ENCODE assay signal across 1 cellular context in the genomic region with DNA sequence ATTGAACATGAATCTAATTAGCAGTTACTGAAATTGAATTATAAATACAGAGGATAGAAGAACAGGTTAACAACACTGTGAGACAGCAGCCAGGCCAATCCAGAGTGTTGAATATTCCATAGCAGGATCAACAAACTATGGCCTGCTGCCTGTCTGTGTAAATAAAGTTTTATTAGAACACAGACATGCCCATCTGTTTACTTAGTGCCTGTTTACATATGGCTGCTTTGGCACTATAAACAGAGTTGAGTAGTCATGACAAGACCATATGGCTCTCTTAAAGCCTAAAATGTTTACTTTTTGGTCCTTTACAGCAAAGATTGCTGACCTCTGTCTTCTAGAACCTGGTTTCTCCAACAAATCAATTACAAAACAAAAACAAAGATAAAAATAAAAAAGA.
TF ChIP-seq lines count a peak whose summit lies in the region.

No MANE protein-coding gene starts in this region.

TF ChIP-seq in HepG2, 621 proteins besides CTCF, POLR2A, EP300 and RAD21 (continued from another document):
- TF ChIP-seq, protein P1, sequence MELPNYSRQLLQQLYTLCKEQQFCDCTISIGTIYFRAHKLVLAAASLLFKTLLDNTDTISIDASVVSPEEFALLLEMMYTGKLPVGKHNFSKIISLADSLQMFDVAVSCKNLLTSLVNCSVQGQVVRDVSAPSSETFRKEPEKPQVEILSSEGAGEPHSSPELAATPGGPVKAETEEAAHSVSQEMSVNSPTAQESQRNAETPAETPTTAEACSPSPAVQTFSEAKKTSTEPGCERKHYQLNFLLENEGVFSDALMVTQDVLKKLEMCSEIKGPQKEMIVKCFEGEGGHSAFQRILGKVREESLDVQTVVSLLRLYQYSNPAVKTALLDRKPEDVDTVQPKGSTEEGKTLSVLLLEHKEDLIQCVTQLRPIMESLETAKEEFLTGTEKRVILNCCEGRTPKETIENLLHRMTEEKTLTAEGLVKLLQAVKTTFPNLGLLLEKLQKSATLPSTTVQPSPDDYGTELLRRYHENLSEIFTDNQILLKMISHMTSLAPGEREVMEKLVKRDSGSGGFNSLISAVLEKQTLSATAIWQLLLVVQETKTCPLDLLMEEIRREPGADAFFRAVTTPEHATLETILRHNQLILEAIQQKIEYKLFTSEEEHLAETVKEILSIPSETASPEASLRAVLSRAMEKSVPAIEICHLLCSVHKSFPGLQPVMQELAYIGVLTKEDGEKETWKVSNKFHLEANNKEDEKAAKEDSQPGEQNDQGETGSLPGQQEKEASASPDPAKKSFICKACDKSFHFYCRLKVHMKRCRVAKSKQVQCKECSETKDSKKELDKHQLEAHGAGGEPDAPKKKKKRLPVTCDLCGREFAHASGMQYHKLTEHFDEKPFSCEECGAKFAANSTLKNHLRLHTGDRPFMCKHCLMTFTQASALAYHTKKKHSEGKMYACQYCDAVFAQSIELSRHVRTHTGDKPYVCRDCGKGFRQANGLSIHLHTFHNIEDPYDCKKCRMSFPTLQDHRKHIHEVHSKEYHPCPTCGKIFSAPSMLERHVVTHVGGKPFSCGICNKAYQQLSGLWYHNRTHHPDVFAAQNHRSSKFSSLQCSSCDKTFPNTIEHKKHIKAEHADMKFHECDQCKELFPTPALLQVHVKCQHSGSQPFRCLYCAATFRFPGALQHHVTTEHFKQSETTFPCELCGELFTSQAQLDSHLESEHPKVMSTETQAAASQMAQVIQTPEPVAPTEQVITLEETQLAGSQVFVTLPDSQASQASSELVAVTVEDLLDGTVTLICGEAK (IDR thresholded peaks at IDR 0.05), result peak; percentile 95
- TF ChIP-seq, protein P1 (CRISPR knock-in tag; IDR thresholded peaks at IDR 0.05), result peak; percentile 99
- TF ChIP-seq HHEX (CRISPR knock-in tag; IDR thresholded peaks at IDR 0.05) (peak; percentile 86), FOXA1 (IDR thresholded peaks at IDR 0.05) (peak; percentile 74), FOXA1 (CRISPR knock-in tag; IDR thresholded peaks at IDR 0.05) (peak; percentile 70)
